ENCODE assay signal across 14 cellular contexts in genomic region chr17:18320301-18320700, GRCh38. TPM values are rescaled to one million over a fixed set of nuclear protein-coding genes. Genes with fewer than 3 reads are reported as not detected.
DNase-seq lines count a peak whose midpoint lies in the region; ATAC-seq and TF ChIP-seq lines count a peak whose summit lies in the region.
"Had no signal": no experiment of that assay in that cellular context is flagged by ENCODE, and none has a peak within 500 bp of the region (broad histone marks: within the 10 kb centered on the region; RNA-seq: fewer than 3 reads in every experiment).

No MANE protein-coding gene starts in this region.

- H3K9me2 ChIP-seq in OCI-LY7 (ENCODE audit: insufficient read depth, low read length): no peaks in the 10 kb centered on the region

- peaks cover 45 to 96% (median 58%) of the 10 kb centered on the region in 10 experiments for H3K4me1 ChIP-seq in BLaER1 treated with 17β-estradiol and CSF1 and Interleukin-3, amounts not matched to agents 10 nM and 100 nM
- H3K4me1 ChIP-seq in OCI-LY7 (ENCODE audit: insufficient read depth, low read length, poor library complexity, severe bottlenecking): peaks cover 31% of the 10 kb centered on the region
- peaks cover 51% of the 10 kb centered on the region for H3K4me1 ChIP-seq in upper lobe of right lung

- no peaks in the 10 kb centered on the region for H3K27me3 ChIP-seq in BLaER1 treated with 17β-estradiol and CSF1 and Interleukin-3, amounts not matched to agents 10 nM and 100 nM
- H3K27me3 ChIP-seq in upper lobe of right lung: no peaks in the 10 kb centered on the region
- H3K27me3 ChIP-seq: cardiac muscle cell, upper lobe of left lung had no signal

- TF ChIP-seq CTCF in OCI-LY7 (conservative IDR thresholded peaks at IDR 0.05; ENCODE audit: low read length) (no peak), upper lobe of right lung (IDR thresholded peaks at IDR 0.05) (no peak)

- intact Hi-C loops in OCI-LY7 (cut with micrococcal nuclease; ENCODE audit: unreplicated experiment): no loop called here
- intact Hi-C loops in upper lobe of right lung (cut with DNase I): no loop called here

- peaks cover 45 to 96% (median 92%) of the 10 kb centered on the region in 11 experiments for H4K20me1 ChIP-seq in BLaER1 treated with 17β-estradiol and CSF1 and Interleukin-3, amounts not matched to agents 10 nM and 100 nM
- no peaks in the 10 kb centered on the region; the same call in 1 of the 2 replicates for H4K20me1 ChIP-seq in OCI-LY7 (ENCODE audit: insufficient read depth, low read length)

- no peak overlapping the region for H2AFZ ChIP-seq in OCI-LY7 (ENCODE audit: low read length)

- peak overlapping the region in 8 of 11 experiments; percentile 27 to 99 (median 84); a peak in 9 of 22 replicates for H3K9ac ChIP-seq in BLaER1 treated with 17β-estradiol and CSF1 and Interleukin-3, amounts not matched to agents 10 nM and 100 nM

- H3K79me2 ChIP-seq in OCI-LY7 (ENCODE audit: insufficient read depth, low read depth, low read length): peaks cover 26% of the 10 kb centered on the region

- peak overlapping the region in 2 of 10 experiments; percentile 9 to 97; a peak in 4 of 20 replicates for H3K4me3 ChIP-seq in BLaER1 treated with 17β-estradiol and CSF1 and Interleukin-3, amounts not matched to agents 10 nM and 100 nM
- no peak overlapping the region for H3K4me3 ChIP-seq in OCI-LY7 (ENCODE audit: low read depth, low read length, poor library complexity, severe bottlenecking)
- no peak overlapping the region for H3K4me3 ChIP-seq in upper lobe of right lung
- H3K4me3 ChIP-seq: cardiac muscle cell, upper lobe of left lung had no signal

- H3K4me2 ChIP-seq in BLaER1 treated with 17β-estradiol and CSF1 and Interleukin-3, amounts not matched to agents 10 nM and 100 nM: peak overlapping the region; percentile 4 to 98 (median 94); a peak in 18 of 22 replicates
- peak overlapping the region; percentile 10; the same call in 1 of the 2 replicates for H3K4me2 ChIP-seq in OCI-LY7 (ENCODE audit: low read length)

- peaks cover 23% of the 10 kb centered on the region for H3K36me3 Mint-ChIP-seq in memory B cell

- peak overlapping the region; percentile 41 for H3K4me3 Mint-ChIP-seq in memory B cell
- H3K4me3 Mint-ChIP-seq: H9 had no signal

- no peak for ATAC-seq in memory B cell (ENCODE audit: low read depth)
- no peak for ATAC-seq in upper lobe of right lung
- ATAC-seq in HG02642 (IDR thresholded peaks at IDR 0.05; ENCODE audit: poor library complexity, unreplicated experiment): no peak
- ATAC-seq in GM19328 (IDR thresholded peaks at IDR 0.05; ENCODE audit: unreplicated experiment): no peak

- peaks cover 43 to 92% (median 78%) of the 10 kb centered on the region in 11 experiments for H3K36me3 ChIP-seq in BLaER1 treated with 17β-estradiol and CSF1 and Interleukin-3, amounts not matched to agents 10 nM and 100 nM
- H3K36me3 ChIP-seq in OCI-LY7 (ENCODE audit: insufficient read depth, low read length): peaks cover 32% of the 10 kb centered on the region
- peaks cover 76% of the 10 kb centered on the region for H3K36me3 ChIP-seq in upper lobe of right lung

- CTCF ChIA-PET in OCI-LY7 (lab: Charles Lee; ENCODE audit: unreplicated experiment): no interaction called here

- no TSS peak for BruUV-seq in OCI-LY7 (replicated peaks; lab: Mats Ljungman, UMichigan)

- H3K9me3 Mint-ChIP-seq in memory B cell: peaks cover 2% of the 10 kb centered on the region
- H3K9me3 Mint-ChIP-seq: H9 had no signal

- no peak for DNase-seq in OCI-LY7 (ENCODE audit: low spot score)
- DNase-seq in memory B cell (ENCODE audit: low spot score in 2 of 2): no peak
- no peak for DNase-seq in upper lobe of right lung
- DNase-seq: activated naive CD4-positive, alpha-beta T cell treated with anti-CD3 and anti-CD28 coated beads, Interleukin-2, amount 50 U/mL, for 16 hours; DMS79; stimulated activated CD4-positive, alpha-beta T cell treated with anti-CD3 and anti-CD28 coated beads, Interleukin-2, amount 100 ng/mL, for 24 hours; upper lobe of left lung had no signal

- H3K27ac Mint-ChIP-seq in memory B cell: no peak overlapping the region

- peaks cover 0 to 15% (median 0%) of the 10 kb centered on the region in 11 experiments; a peak in 4 of 22 replicates for H3K9me3 ChIP-seq in BLaER1 treated with 17β-estradiol and CSF1 and Interleukin-3, amounts not matched to agents 10 nM and 100 nM (replicated peaks in 1 of 11)
- no peaks in the 10 kb centered on the region for H3K9me3 ChIP-seq in OCI-LY7 (ENCODE audit: low read length)
- no peaks in the 10 kb centered on the region for H3K9me3 ChIP-seq in upper lobe of right lung
- H3K9me3 ChIP-seq: upper lobe of left lung had no signal

- peaks cover 50% of the 10 kb centered on the region for H3K4me1 Mint-ChIP-seq in memory B cell

- no peaks in the 10 kb centered on the region for H3K27me3 Mint-ChIP-seq in memory B cell

- POLR2A ChIA-PET in OCI-LY7 (lab: Charles Lee): interaction anchor here (0.5 kb wide), 1 partner anchor 1002 kb away, joined by 3 read pairs; no protein-coding TSS in a partner anchor

- H3K27ac ChIP-seq in BLaER1 treated with 17β-estradiol and CSF1 and Interleukin-3, amounts not matched to agents 10 nM and 100 nM: 0 out of 22 replicates have a peak overlapping the region, but pooled peaks of 2 of the 11 experiments have one; percentile 2 to 100
- H3K27ac ChIP-seq in OCI-LY7 (ENCODE audit: low read depth, low read length, poor library complexity, severe bottlenecking): no peak overlapping the region
- H3K27ac ChIP-seq in upper lobe of right lung: no peak overlapping the region
- H3K27ac ChIP-seq: cardiac muscle cell, upper lobe of left lung had no signal

RNA-seq across cellular contexts. Expression of gene SMCR8, which starts 5.2 kb away (rescaled TPM):
- 11.1 and 11.8 TPM in 2 replicates for total RNA-seq in OCI-LY7 (2014; rRNA removed; shearing (Covaris generic))
- 16.1 and 16.3 TPM in 2 replicates for total RNA-seq in OCI-LY7 (2022)
- 25.2 TPM for total RNA-seq in upper lobe of right lung

RNA-seq across cellular contexts. Expression of gene TOP3A, which starts 5.5 kb away (rescaled TPM):
- 48.3 and 48.5 TPM in 2 replicates for total RNA-seq in OCI-LY7 (2014; rRNA removed; shearing (Covaris generic))
- 63.0 and 64.4 TPM in 2 replicates for total RNA-seq in OCI-LY7 (2022)
- total RNA-seq in upper lobe of right lung: 29.5 TPM

RNA-seq across cellular contexts. Expression of gene SHMT1, which starts 43.0 kb away (rescaled TPM):
- total RNA-seq in OCI-LY7 (2014; rRNA removed; shearing (Covaris generic)): 62.7 and 66.5 TPM in 2 replicates
- 92.1 and 101 TPM in 2 replicates for total RNA-seq in OCI-LY7 (2022)
- total RNA-seq in upper lobe of right lung: 27.8 TPM

RNA-seq across cellular contexts. Expression of gene EVPLL, which starts 57.3 kb away (rescaled TPM):
- total RNA-seq in OCI-LY7 (2014; rRNA removed; shearing (Covaris generic)): not detected in 2 replicates
- total RNA-seq in OCI-LY7 (2022) (1.2 TPM in 1 of 2 replicates, not detected in the other), upper lobe of right lung (1.8 TPM)
- total RNA-seq: cardiac muscle cell, pulmonary artery endothelial cell, SK-MEL-5 had no signal

RNA-seq across cellular contexts. Expression of gene MIEF2, which starts 59.8 kb away (rescaled TPM):
- total RNA-seq in OCI-LY7 (2014; rRNA removed; shearing (Covaris generic)): 7.6 and 7.9 TPM in 2 replicates
- 11.8 and 12.7 TPM in 2 replicates for total RNA-seq in OCI-LY7 (2022)
- total RNA-seq in upper lobe of right lung: 12.0 TPM
